ENCODE assay signal across 14 cellular contexts in genomic region chr19:1373534-1374249, GRCh38. TPM values are rescaled to one million over a fixed set of nuclear protein-coding genes. Genes with fewer than 3 reads are reported as not detected.
DNase-seq lines count a peak whose midpoint lies in the region; ATAC-seq and TF ChIP-seq lines count a peak whose summit lies in the region.
"Had no signal": no experiment of that assay in that cellular context is flagged by ENCODE, and none has a peak within 500 bp of the region (broad histone marks: within the 10 kb centered on the region; RNA-seq: fewer than 3 reads in every experiment).

No MANE protein-coding gene starts in this region.

- peaks cover 66% of the 10 kb centered on the region for H3K36me3 ChIP-seq in WERI-Rb-1
- H3K36me3 ChIP-seq in gastroesophageal sphincter: peaks cover 0 to 83% of the 10 kb centered on the region in 2 donors
- H3K36me3 ChIP-seq in upper lobe of left lung: peaks cover 3 to 82% (median 56%) of the 10 kb centered on the region in 4 donors

- peak; percentile 82 for DNase-seq in WERI-Rb-1
- DNase-seq in mucosa of gallbladder (ENCODE audit: low spot score): peak; percentile 43
- DNase-seq in upper lobe of left lung: peak in 1 of 2 donors; percentile 82
- DNase-seq in NCI-H1694 treated with DMSO at 0.1 percent for 48 hours (lab: John Stamatoyannopoulos, UW): no peak
- DNase-seq in NCI-H526 treated with DMSO at 0.1 percent for 48 hours (lab: John Stamatoyannopoulos, UW): no peak
- DNase-seq in SW480 (ENCODE audit: low spot score): no peak
- DNase-seq: activated CD4-positive, CD25-positive, alpha-beta regulatory T cell; activated T-cell treated with anti-CD3 and anti-CD28 coated beads, Interleukin-2, amount 50 U/mL, for 48 hours; HFFc6; lower lobe of right lung; NCI-H524 treated with DMSO at 0.1 percent for 48 hours; retina had no signal

- TF ChIP-seq CTCF in WERI-Rb-1 (IDR thresholded peaks at IDR 0.05; ENCODE audit: low read depth, low read length) (no peak), gastroesophageal sphincter (IDR thresholded peaks at IDR 0.05) (no peak), upper lobe of left lung (IDR thresholded peaks at IDR 0.05) (no peak)

- TF ChIP-seq POLR2A in gastroesophageal sphincter (IDR thresholded peaks at IDR 0.05) (no peak), upper lobe of left lung (IDR thresholded peaks at IDR 0.05) (no peak)

- TF ChIP-seq EP300 in gastroesophageal sphincter (IDR thresholded peaks at IDR 0.05) (no peak), upper lobe of left lung (IDR thresholded peaks at IDR 0.05) (no peak)

- peak overlapping the region; percentile 53 for H3K27ac ChIP-seq in WERI-Rb-1
- peak overlapping the region in 3 of 4 donors; percentile 79 to 84 (median 82) for H3K27ac ChIP-seq in gastroesophageal sphincter
- H3K27ac ChIP-seq in upper lobe of left lung: peak overlapping the region in 3 of 4 donors; percentile 8 to 28 (median 17)
- H3K27ac ChIP-seq: HL-60, lower lobe of right lung had no signal

- H3K4me1 ChIP-seq in gastroesophageal sphincter (peaks cover 0 to 26% (median 11%) of the 10 kb centered on the region in 3 donors), upper lobe of left lung (no peaks in the 10 kb centered on the region)

- 33 to 87% methylated on average over 7 to 8 of the region's 22 CpGs for WGBS in gastroesophageal sphincter (ENCODE audit: low coverage in 1 of 2), 2 donors
- WGBS in upper lobe of left lung, 2 donors: 66 to 71% methylated on average over 20 to 22 of the region's 22 CpGs

- ATAC-seq in gastroesophageal sphincter (peak; percentile 79), upper lobe of left lung (ENCODE audit: low FRiP score in 2 of 2) (peak in 1 of 2 donors; percentile 23)
- ATAC-seq: lower lobe of right lung had no signal

- no peak overlapping the region for H3K4me3 ChIP-seq in WERI-Rb-1 (ENCODE audit: low read depth, low read length)
- H3K4me3 ChIP-seq in gastroesophageal sphincter: no peak overlapping the region
- H3K4me3 ChIP-seq in upper lobe of left lung: no peak overlapping the region
- H3K4me3 ChIP-seq: lower lobe of right lung had no signal

- no peaks in the 10 kb centered on the region for H3K9me3 ChIP-seq in WERI-Rb-1 (ENCODE audit: severe bottlenecking)
- no peaks in the 10 kb centered on the region for H3K9me3 ChIP-seq in gastroesophageal sphincter
- H3K9me3 ChIP-seq in upper lobe of left lung: no peaks in the 10 kb centered on the region
- H3K9me3 ChIP-seq: lower lobe of right lung had no signal

- H3K27me3 ChIP-seq in WERI-Rb-1 (ENCODE audit: insufficient read depth, low read depth, severe bottlenecking) (no peaks in the 10 kb centered on the region), gastroesophageal sphincter (no peaks in the 10 kb centered on the region), upper lobe of left lung (no peaks in the 10 kb centered on the region)

RNA-seq across cellular contexts. Expression of gene NDUFS7, which starts 10.0 kb away (rescaled TPM):
- total RNA-seq in gastroesophageal sphincter (100 to 1,000 TPM in 1 of 4 donors, 10 to 100 TPM in 3; 77.7 to 106 (median 86.1) TPM), mucosa of gallbladder (121 TPM), upper lobe of left lung (100 to 1,000 TPM in 4 of 6 donors, 10 to 100 TPM in 2; 38.8 to 121 (median 100) TPM)

RNA-seq across cellular contexts. Expression of gene GAMT, which starts 27.6 kb away (rescaled TPM):
- total RNA-seq in gastroesophageal sphincter: 10 to 100 TPM; 10.4 to 14.7 (median 10.9) TPM
- total RNA-seq in mucosa of gallbladder: 27.9 TPM
- total RNA-seq in upper lobe of left lung: 10 to 100 TPM in 2 of 6 donors, 1 to 10 TPM in 4; 4.0 to 12.1 (median 8.1) TPM

RNA-seq across cellular contexts. Expression of gene DAZAP1, which starts 33.7 kb away (rescaled TPM):
- total RNA-seq in gastroesophageal sphincter (10 to 100 TPM; 45.3 to 75.4 (median 64.0) TPM), mucosa of gallbladder (77.7 TPM), upper lobe of left lung (100 to 1,000 TPM in 1 of 6 donors, 10 to 100 TPM in 5; 38.9 to 107 (median 78.7) TPM)

Comparison
In these comparisons a context has a peak if more than half of its experiments do, and no peak if none do; other contexts are left out.
1. DNase-seq: peak in WERI-Rb-1 (single experiment) and mucosa of gallbladder (single experiment); none in NCI-H1694 treated with DMSO at 0.1 percent for 48 hours (single experiment), NCI-H526 treated with DMSO at 0.1 percent for 48 hours (single experiment) and SW480 (single experiment).
2. H3K27ac ChIP-seq: peak in every context shown above with its lines; median percentile 82 in gastroesophageal sphincter; 53 in WERI-Rb-1; 17 in upper lobe of left lung.